In the genomic region with DNA sequence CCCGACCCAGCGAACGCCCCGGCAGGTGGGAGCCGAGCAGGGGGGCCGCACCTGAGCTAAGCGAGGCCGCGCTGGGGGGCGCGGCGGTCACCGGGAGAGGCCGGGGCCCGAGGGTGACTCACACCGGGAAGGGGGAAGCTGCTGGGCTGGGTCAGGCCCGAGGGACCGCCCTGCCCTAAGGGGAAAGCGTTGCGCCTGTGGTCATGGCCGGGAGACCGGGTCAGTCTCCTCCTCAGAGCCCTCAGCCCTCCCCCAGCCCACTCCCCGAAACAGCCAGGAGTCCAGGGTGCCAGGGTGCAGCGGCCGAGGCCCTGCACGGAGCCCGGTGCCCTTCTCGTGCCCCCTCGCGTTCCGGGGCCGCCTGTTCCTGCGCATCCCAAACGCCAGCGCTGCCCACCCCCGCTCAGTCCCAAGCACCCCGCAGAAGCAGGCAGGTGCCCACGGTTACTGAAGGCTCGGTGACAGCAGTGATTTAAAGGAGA, we compare ENCODE assay signal across 8 cellular contexts. TPM values are rescaled to one million over a fixed set of nuclear protein-coding genes. Genes with fewer than 3 reads are reported as not detected.
DNase-seq lines count a peak whose midpoint lies in the region; ATAC-seq, FAIRE-seq and TF ChIP-seq lines count a peak whose summit lies in the region.

No MANE protein-coding gene starts in this region.

- no CpG with 5 or more reads among the region's 39 CpGs for WGBS in trophoblast cell (ENCODE audit: extremely low coverage, insufficient coverage, insufficient read length)

- no peaks in the 10 kb centered on the region for H3K27me3 Mint-ChIP-seq in activated T-cell treated with anti-CD3 and anti-CD28 coated beads, Interleukin-2, amount 50 U/mL, for 4 hours (ENCODE audit: low read depth)

- H2BK120ac ChIP-seq in trophoblast cell (ENCODE audit: insufficient read depth, low read length, poor library complexity) = peak overlapping the region; percentile 6

- peak overlapping the region; percentile 68 for H3K4me3 Mint-ChIP-seq in activated T-cell treated with anti-CD3 and anti-CD28 coated beads, Interleukin-2, amount 50 U/mL, for 4 hours

- TF ChIP-seq CTCF in PC-9 (conservative IDR thresholded peaks at IDR 0.05) (no peak), fibroblast of pulmonary artery (IDR thresholded peaks at IDR 0.05; ENCODE audit: low read length, missing control alignments) (no peak)

- H3K4me1 ChIP-seq in PC-9 (replicated peaks; ENCODE audit: insufficient read depth) = peaks cover 17% of the 10 kb centered on the region
- peaks cover 3 to 18% of the 10 kb centered on the region in 2 experiments for H3K4me1 ChIP-seq in trophoblast cell (ENCODE audit: control insufficient read depth in 1 of 2, insufficient read depth in 2 of 2, low read length in 2 of 2)

- H3F3A ChIP-seq in PC-9 (ENCODE audit: insufficient read depth, low read depth) = peaks cover 17% of the 10 kb centered on the region

- H3K4ac ChIP-seq in trophoblast cell (ENCODE audit: low read depth, low read length) = no peak overlapping the region

- peak overlapping the region; percentile 93 for H3K4me2 ChIP-seq in PC-9
- peak overlapping the region; percentile 60 for H3K4me2 ChIP-seq in trophoblast cell (ENCODE audit: low read length)

- H3K4me1 Mint-ChIP-seq in activated T-cell treated with anti-CD3 and anti-CD28 coated beads, Interleukin-2, amount 50 U/mL, for 4 hours (ENCODE audit: low read depth) = peaks cover 17% of the 10 kb centered on the region

- no TSS peak for BruUV-seq in PC-9 (replicated peaks; lab: Mats Ljungman, UMichigan)

- H3K4me3 ChIP-seq in PC-9 = peak overlapping the region; percentile 92
- H3K4me3 ChIP-seq in fibroblast of pulmonary artery (replicated peaks; ENCODE audit: low read depth, low read length) = peak overlapping the region; percentile 30
- H3K4me3 ChIP-seq in trophoblast cell (ENCODE audit: low read depth, low read length) = no peak overlapping the region

- no peaks in the 10 kb centered on the region for H4K20me1 ChIP-seq in PC-9 (ENCODE audit: insufficient read depth)

- CTCF ChIA-PET in PC-9 (lab: Charles Lee) = interaction anchor here (1.3 kb wide), 1 partner anchor 13 kb away, joined by 7 read pairs; no protein-coding TSS in a partner anchor

- H3K9me3 ChIP-seq in PC-9 (ENCODE audit: insufficient read depth, low read depth) (no peaks in the 10 kb centered on the region), trophoblast cell (ENCODE audit: insufficient read depth, low read depth, low read length) (no peaks in the 10 kb centered on the region)

- no peaks in the 10 kb centered on the region for H3K9me3 Mint-ChIP-seq in activated T-cell treated with anti-CD3 and anti-CD28 coated beads, Interleukin-2, amount 50 U/mL, for 4 hours

- H3K79me1 ChIP-seq in trophoblast cell (ENCODE audit: low read length) = peaks cover 12% of the 10 kb centered on the region

- H2AFZ ChIP-seq in PC-9 (peak overlapping the region; percentile 69), trophoblast cell (ENCODE audit: insufficient read depth, low read length, poor library complexity) (peak overlapping the region; percentile 42)

- H4K8ac ChIP-seq in trophoblast cell (ENCODE audit: low read depth, low read length) = peak overlapping the region; percentile 66

- H3K23ac ChIP-seq in trophoblast cell (ENCODE audit: low read length) = no peak overlapping the region

- no peak for ATAC-seq in activated T-cell treated with anti-CD3 and anti-CD28 coated beads, Interleukin-2, amount 50 U/mL, for 4 hours
- ATAC-seq in GM21786 (IDR thresholded peaks at IDR 0.05; ENCODE audit: unreplicated experiment) = no peak

- H4K91ac ChIP-seq in trophoblast cell (ENCODE audit: low read depth, low read length) = peak overlapping the region; percentile 63

- FAIRE-seq in HTR-8/SVneo (lab: Jason Lieb, UNC) = no peak

- H3K27ac ChIP-seq in PC-9 = peak overlapping the region; percentile 83; the same call in 1 of the 2 replicates
- H3K27ac ChIP-seq in trophoblast cell (ENCODE audit: low read depth, low read length) = no peak overlapping the region

- H2BK12ac ChIP-seq in trophoblast cell (ENCODE audit: low read length) = peak overlapping the region; percentile 42

- H3K36me3 ChIP-seq in PC-9 (ENCODE audit: low read depth) (no peaks in the 10 kb centered on the region), trophoblast cell (ENCODE audit: control insufficient read depth in 1 of 2, insufficient read depth in 2 of 2, low read length in 2 of 2) (no peaks in the 10 kb centered on the region)

- no peak overlapping the region for H3K9ac ChIP-seq in trophoblast cell (ENCODE audit: low read length)

- peak overlapping the region; percentile 31 for H2AK5ac ChIP-seq in trophoblast cell (ENCODE audit: low read length)

- H3K79me2 ChIP-seq in PC-9 (ENCODE audit: low read depth) = peaks cover 29% of the 10 kb centered on the region
- peaks cover 5% of the 10 kb centered on the region for H3K79me2 ChIP-seq in trophoblast cell (ENCODE audit: control insufficient read depth, insufficient read depth, low read length, poor library complexity)

- no peak overlapping the region for H3K18ac ChIP-seq in trophoblast cell (ENCODE audit: low read length)

- no peak overlapping the region for H3K14ac ChIP-seq in trophoblast cell (ENCODE audit: low read length)

- H3K27me3 ChIP-seq in PC-9 (ENCODE audit: insufficient read depth, low read depth) (no peaks in the 10 kb centered on the region), trophoblast cell (ENCODE audit: insufficient read depth, low read length) (no peaks in the 10 kb centered on the region)

- H2BK5ac ChIP-seq in trophoblast cell (ENCODE audit: low read depth, low read length, poor library complexity) = no peak overlapping the region

- no peak for DNase-seq in activated T-cell treated with anti-CD3 and anti-CD28 coated beads, Interleukin-2, amount 50 U/mL, for 4 hours
- no peak for DNase-seq in activated T-cell treated with anti-CD3 and anti-CD28 coated beads for 4 hours
- peak; percentile 77 to 92 for DNase-seq in PC-9
- DNase-seq in fibroblast of pulmonary artery (ENCODE audit: low read depth) = no peak
- DNase-seq in trophoblast cell = peak; percentile 73 to 78
- DNase-seq in GDM1 (lab: John Stamatoyannopoulos, UW) = no peak
- no peak for DNase-seq in HTR-8/SVneo (ENCODE audit: insufficient read length, low spot score)

- POLR2A ChIA-PET in PC-9 (lab: Charles Lee; ENCODE audit: unreplicated experiment) = interaction anchor here (0.5 to 1.6 kb wide), 3 partner anchors 107 to 370 kb away, joined by 3 to 6 read pairs (median 3); partner anchors contain the start of genes ENTPD2 and NRARP

- H3K36me3 Mint-ChIP-seq in activated T-cell treated with anti-CD3 and anti-CD28 coated beads, Interleukin-2, amount 50 U/mL, for 4 hours (ENCODE audit: insufficient read depth) = no peaks in the 10 kb centered on the region

- H4K12ac ChIP-seq in trophoblast cell (ENCODE audit: low read depth, low read length) = peak overlapping the region; percentile 69

- no peaks in the 10 kb centered on the region for H3K9me2 ChIP-seq in PC-9 (ENCODE audit: insufficient read depth)

- intact Hi-C loops in PC-9 (cut with micrococcal nuclease; ENCODE audit: unreplicated experiment) = loop anchor here (1.0 to 5.0 kb wide), 3 partner anchors 21 to 123 kb away; no protein-coding TSS in a partner anchor

RNA-seq across cellular contexts. Expression of gene NOXA1, which starts 0.7 kb away (rescaled TPM):
- under 1 TPM; 0.34 to 0.82 (median 0.46) TPM for total RNA-seq in activated T-cell treated with anti-CD3 and anti-CD28 coated beads, Interleukin-2, amount 50 U/mL, for 4 hours
- total RNA-seq in PC-9 (2021) = 10.5 and 22.8 TPM in 2 replicates
- polyA plus RNA-seq in trophoblast cell (2013) = 0.19 and 0.21 TPM in 2 replicates

RNA-seq across cellular contexts. Expression of gene EXD3, which starts 0.9 kb away (rescaled TPM):
- total RNA-seq in activated T-cell treated with anti-CD3 and anti-CD28 coated beads, Interleukin-2, amount 50 U/mL, for 4 hours = 1 to 10 TPM; 1.7 to 2.8 (median 2.5) TPM
- 23.7 and 38.5 TPM in 2 replicates for total RNA-seq in PC-9 (2021)
- 4.7 and 5.1 TPM in 2 replicates for polyA plus RNA-seq in trophoblast cell (2013)

RNA-seq across cellular contexts. Expression of gene ENTPD8, which starts 17.3 kb away (rescaled TPM):
- not detected for total RNA-seq in activated T-cell treated with anti-CD3 and anti-CD28 coated beads, Interleukin-2, amount 50 U/mL, for 4 hours
- total RNA-seq in PC-9 (2021) = 5.4 and 5.9 TPM in 2 replicates
- polyA plus RNA-seq in trophoblast cell (2013) = 0.08 and 0.11 TPM in 2 replicates

RNA-seq across cellular contexts. Expression of gene NSMF, which starts 35.3 kb away (rescaled TPM):
- 10 to 100 TPM; 69.5 to 89.1 (median 87.7) TPM for total RNA-seq in activated T-cell treated with anti-CD3 and anti-CD28 coated beads, Interleukin-2, amount 50 U/mL, for 4 hours
- total RNA-seq in PC-9 (2021) = 73.4 and 90.4 TPM in 2 replicates
- 18.1 and 19.1 TPM in 2 replicates for polyA plus RNA-seq in trophoblast cell (2013)

Comparison
In these comparisons a context has a peak if more than half of its experiments do, and no peak if none do; other contexts are left out.
1. DNase-seq: peak in PC-9 (2 of 2) and trophoblast cell (2 of 2); none in activated T-cell treated with anti-CD3 and anti-CD28 coated beads, Interleukin-2, amount 50 U/mL, for 4 hours (single experiment), activated T-cell treated with anti-CD3 and anti-CD28 coated beads for 4 hours (single experiment), fibroblast of pulmonary artery (single experiment), GDM1 (single experiment) and HTR-8/SVneo (single experiment).